In genomic region chr3:15294914-15295313, GRCh38 we compare ENCODE assay signal across 2 cellular contexts.
TF ChIP-seq lines count a peak whose summit lies in the region.

No MANE protein-coding gene starts in this region.

TF ChIP-seq in liver, 16 proteins besides CTCF, POLR2A, EP300 and RAD21:
- no peak for TF ChIP-seq REST (IDR thresholded peaks at IDR 0.05)
- TF ChIP-seq, protein P1, sequence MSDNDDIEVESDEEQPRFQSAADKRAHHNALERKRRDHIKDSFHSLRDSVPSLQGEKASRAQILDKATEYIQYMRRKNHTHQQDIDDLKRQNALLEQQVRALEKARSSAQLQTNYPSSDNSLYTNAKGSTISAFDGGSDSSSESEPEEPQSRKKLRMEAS (IDR thresholded peaks at IDR 0.05) = peak; percentile 9
- TF ChIP-seq RXRA (IDR thresholded peaks at IDR 0.05) = no peak

TF ChIP-seq in HepG2, 621 proteins besides CTCF, POLR2A, EP300 and RAD21 (continued from another document):
- TF ChIP-seq, protein P2, sequence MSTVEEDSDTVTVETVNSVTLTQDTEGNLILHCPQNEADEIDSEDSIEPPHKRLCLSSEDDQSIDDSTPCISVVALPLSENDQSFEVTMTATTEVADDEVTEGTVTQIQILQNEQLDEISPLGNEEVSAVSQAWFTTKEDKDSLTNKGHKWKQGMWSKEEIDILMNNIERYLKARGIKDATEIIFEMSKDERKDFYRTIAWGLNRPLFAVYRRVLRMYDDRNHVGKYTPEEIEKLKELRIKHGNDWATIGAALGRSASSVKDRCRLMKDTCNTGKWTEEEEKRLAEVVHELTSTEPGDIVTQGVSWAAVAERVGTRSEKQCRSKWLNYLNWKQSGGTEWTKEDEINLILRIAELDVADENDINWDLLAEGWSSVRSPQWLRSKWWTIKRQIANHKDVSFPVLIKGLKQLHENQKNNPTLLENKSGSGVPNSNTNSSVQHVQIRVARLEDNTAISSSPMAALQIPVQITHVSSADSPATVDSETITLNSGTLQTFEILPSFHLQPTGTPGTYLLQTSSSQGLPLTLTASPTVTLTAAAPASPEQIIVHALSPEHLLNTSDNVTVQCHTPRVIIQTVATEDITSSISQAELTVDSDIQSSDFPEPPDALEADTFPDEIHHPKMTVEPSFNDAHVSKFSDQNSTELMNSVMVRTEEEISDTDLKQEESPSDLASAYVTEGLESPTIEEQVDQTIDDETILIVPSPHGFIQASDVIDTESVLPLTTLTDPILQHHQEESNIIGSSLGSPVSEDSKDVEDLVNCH (CRISPR knock-in tag; IDR thresholded peaks at IDR 0.05) = no peak
- TF ChIP-seq, protein P3, sequence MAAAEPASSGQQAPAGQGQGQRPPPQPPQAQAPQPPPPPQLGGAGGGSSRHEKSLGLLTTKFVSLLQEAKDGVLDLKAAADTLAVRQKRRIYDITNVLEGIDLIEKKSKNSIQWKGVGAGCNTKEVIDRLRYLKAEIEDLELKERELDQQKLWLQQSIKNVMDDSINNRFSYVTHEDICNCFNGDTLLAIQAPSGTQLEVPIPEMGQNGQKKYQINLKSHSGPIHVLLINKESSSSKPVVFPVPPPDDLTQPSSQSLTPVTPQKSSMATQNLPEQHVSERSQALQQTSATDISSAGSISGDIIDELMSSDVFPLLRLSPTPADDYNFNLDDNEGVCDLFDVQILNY (CRISPR knock-in tag; conservative IDR thresholded peaks at IDR 0.05) = no peak
- TF ChIP-seq NPAS2 (CRISPR knock-in tag; IDR thresholded peaks at IDR 0.05; ENCODE audit: borderline replicate concordance) = no peak
- no peak for TF ChIP-seq CREBL2 (CRISPR knock-in tag; IDR thresholded peaks at IDR 0.05; ENCODE audit: borderline replicate concordance)
- TF ChIP-seq ZNF782 (CRISPR knock-in tag; IDR thresholded peaks at IDR 0.05; ENCODE audit: borderline replicate concordance) = no peak
- TF ChIP-seq FLYWCH1 (CRISPR knock-in tag; IDR thresholded peaks at IDR 0.05) = no peak
- TF ChIP-seq NFYC (CRISPR knock-in tag; IDR thresholded peaks at IDR 0.05) = no peak
- TF ChIP-seq ZNF20 (CRISPR knock-in tag; IDR thresholded peaks at IDR 0.05) = no peak
- TF ChIP-seq HOXA5 (CRISPR knock-in tag; IDR thresholded peaks at IDR 0.05) = no peak
- no peak for TF ChIP-seq HNF1A (IDR thresholded peaks at IDR 0.05; ENCODE audit: low read depth)
- TF ChIP-seq HNF1A (CRISPR knock-in tag; IDR thresholded peaks at IDR 0.05; ENCODE audit: borderline replicate concordance) = no peak
- TF ChIP-seq HOXA9 (CRISPR knock-in tag; IDR thresholded peaks at IDR 0.05; ENCODE audit: borderline replicate concordance) = no peak
